13 cellular contexts compared by ENCODE assay signal in genomic region chr13:26992951-26993490, GRCh38.
"Had no signal": no experiment of that assay in that cellular context is flagged by ENCODE, and none has a peak within 500 bp of the region (broad histone marks: within the 10 kb centered on the region; RNA-seq: fewer than 3 reads in every experiment).

No MANE protein-coding gene starts in this region.

- H3K4me1 ChIP-seq: parathyroid adenoma, thyroid gland, uterus had no signal

- ATAC-seq: T-helper 17 cell had no signal

- H3K4me3 ChIP-seq: adrenal gland, right atrium auricular region, thyroid gland, uterus had no signal

- H3K36me3 ChIP-seq: adrenal gland, right atrium auricular region, thyroid gland, uterus had no signal

- DNase-seq: activated CD4-positive, alpha-beta T cell treated with anti-CD3 and anti-CD28 coated beads, Interleukin-2, amount 50 U/mL, for 1 hour; activated CD4-positive, CD25-positive, alpha-beta regulatory T cell; activated naive CD4-positive, alpha-beta T cell treated with anti-CD3 and anti-CD28 coated beads, Interleukin-2, amount 50 U/mL, for 16 hours; adrenal gland; cortex of kidney; effector memory CD4-positive, alpha-beta T cell; hypothalamus; stimulated activated naive CD4-positive, alpha-beta T cell; T-helper 17 cell; thyroid gland; uterus had no signal

- H3K9ac ChIP-seq: parathyroid adenoma had no signal

- H3K27ac ChIP-seq: parathyroid adenoma, right atrium auricular region, thyroid gland, uterus had no signal

- H3K27me3 ChIP-seq: right atrium auricular region, thyroid gland, uterus had no signal

- H3K9me3 ChIP-seq: adrenal gland, right atrium auricular region, thyroid gland, uterus had no signal
